In genomic region chr6:116335612-116336011, GRCh38 we compare ENCODE assay signal across 33 cellular contexts.
"Had no signal": no experiment of that assay in that cellular context is flagged by ENCODE, and none has a peak within 500 bp of the region (broad histone marks: within the 10 kb centered on the region; RNA-seq: fewer than 3 reads in every experiment).

No MANE protein-coding gene starts in this region.

- H3K9me3 ChIP-seq: MG63, SJCRH30 had no signal

- H3K27ac ChIP-seq: brain microvascular endothelial cell, SJCRH30, SK-N-MC, WERI-Rb-1 had no signal

- H3K4me3 ChIP-seq: MG63, SJCRH30, SK-N-MC had no signal

- H3K4me1 ChIP-seq: SJCRH30 had no signal

- H3K27me3 ChIP-seq: brain microvascular endothelial cell, MG63, SJCRH30 had no signal

- H3K36me3 ChIP-seq: brain microvascular endothelial cell, MG63, SJCRH30, WERI-Rb-1 had no signal

- DNase-seq: activated CD4-positive, alpha-beta T cell treated with anti-CD3 and anti-CD28 coated beads, Interleukin-2, amount 10 ng/mL, durations not matched to agents 24 days and 14 days; activated CD4-positive, alpha-beta T cell treated with anti-CD3 and anti-CD28 coated beads, Interleukin-2, amount 50 U/mL, for 4 hours; activated CD4-positive, CD25-positive, alpha-beta regulatory T cell; activated CD8-positive, alpha-beta T cell treated with anti-CD3 and anti-CD28 coated beads for 36 hours; activated effector memory CD4-positive, alpha-beta T cell treated with anti-CD3 and anti-CD28 coated beads, Interleukin-2, amount 50 U/mL, for 16 hours; activated naive CD4-positive, alpha-beta T cell; activated naive CD4-positive, alpha-beta T cell treated with anti-CD3 and anti-CD28 coated beads, Interleukin-2, amount 50 U/mL, for 16 hours; activated naive CD8-positive, alpha-beta T cell treated with anti-CD3 and anti-CD28 coated beads for 36 hours; activated T-cell treated with anti-CD3 and anti-CD28 coated beads, Interleukin-2, amount 50 U/mL, for 1 hour; activated T-cell treated with anti-CD3 and anti-CD28 coated beads, Interleukin-2, amount 50 U/mL, for 72 hours; amniotic stem cell; aorta; brain microvascular endothelial cell; central memory CD4-positive, alpha-beta T cell; MG63; NCI-H1048; NCI-H1105 treated with DMSO at 0.1 percent for 48 hours; NCI-H1436; NCI-H1694; NCI-H1930; NCI-H2081 treated with DMSO at 0.1 percent for 48 hours; NCI-H226; NCI-H446 treated with DMSO at 0.1 percent for 48 hours; NCI-H524; NCI-H69; NCI-H82; SHP77; SJCRH30; T1000; WERI-Rb-1 had no signal

- ATAC-seq: activated CD8-positive, alpha-beta T cell treated with anti-CD3 and anti-CD28 coated beads for 36 hours; activated T-cell treated with anti-CD3 and anti-CD28 coated beads, Interleukin-2, amount 50 U/mL, for 72 hours; activated T-helper 17 cell treated with anti-CD3 and anti-CD28 coated beads, Interleukin-2, amount 50 U/mL, for 72 hours; Panc1 had no signal
